In the genomic region with DNA sequence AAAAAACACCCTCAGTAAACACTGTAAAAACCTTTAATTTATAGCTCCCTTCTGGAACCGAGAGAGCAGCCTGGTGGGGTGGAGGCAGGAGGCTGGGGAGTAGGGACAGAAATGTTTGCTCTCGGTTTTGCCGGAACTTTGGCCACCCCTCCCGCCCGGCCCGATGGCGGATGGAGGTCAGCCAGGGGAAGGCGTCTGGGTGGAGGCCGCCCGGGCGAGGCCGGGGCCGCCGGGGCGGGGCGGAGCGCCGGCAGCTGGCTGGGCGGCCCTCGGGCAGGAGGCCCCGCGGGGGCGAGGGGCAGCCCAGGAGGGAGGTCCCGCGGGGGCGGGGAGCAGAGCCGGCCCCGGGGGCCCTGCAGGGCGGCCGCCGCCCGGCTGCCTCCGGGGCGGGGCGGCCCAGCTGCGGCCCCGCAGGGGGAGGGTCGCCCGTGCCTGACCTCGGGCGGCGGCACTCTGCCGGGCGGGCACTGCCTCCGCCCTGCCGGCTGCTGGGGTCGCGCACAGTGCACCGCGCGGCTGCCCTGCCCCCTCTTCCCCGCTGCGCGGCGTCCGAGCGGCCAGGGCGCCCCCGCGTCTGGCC, we compare ENCODE assay signal across 8 cellular contexts. TPM values are rescaled to one million over a fixed set of nuclear protein-coding genes. Genes with fewer than 3 reads are reported as not detected.
DNase-seq lines count a peak whose midpoint lies in the region; ATAC-seq and TF ChIP-seq lines count a peak whose summit lies in the region.

No MANE protein-coding gene starts in this region.

- peaks cover 24% of the 10 kb centered on the region for H3K4me1 ChIP-seq in CD8-positive, alpha-beta T cell (ENCODE audit: insufficient read depth, low read length)
- H3K4me1 ChIP-seq in PC-9 (replicated peaks; ENCODE audit: insufficient read depth) (peaks cover 55% of the 10 kb centered on the region), thymus (ENCODE audit: control insufficient read depth, insufficient read depth, low read length) (peaks cover 3% of the 10 kb centered on the region)

- peaks cover 49% of the 10 kb centered on the region for H3K4me1 Mint-ChIP-seq in CD8-positive, alpha-beta T cell (ENCODE audit: low read depth)

- CTCF ChIA-PET in CD8-positive, alpha-beta T cell (lab: Charles Lee) = interaction anchor here (2.0 kb wide), 1 partner anchor 57 kb away, joined by 7 read pairs; no protein-coding TSS in a partner anchor
- CTCF ChIA-PET in PC-9 (lab: Charles Lee) = interaction anchor here (0.5 to 1.1 kb wide), 7 partner anchors 12 to 552 kb away, joined by 3 to 10 read pairs (median 4); partner anchors contain the start of gene EIF5A2

- POLR2A ChIA-PET in CD8-positive, alpha-beta T cell (lab: Charles Lee) = interaction anchor here (0.5 to 3.4 kb wide), 13 partner anchors 10 to 391 kb away, joined by 3 to 14 read pairs (median 4); partner anchors contain the start of genes PRKCI and SEC62
- POLR2A ChIA-PET in PC-9 (lab: Charles Lee; ENCODE audit: unreplicated experiment) = interaction anchor here (0.5 to 2.0 kb wide), 17 partner anchors 10 to 460 kb away, joined by 3 to 38 read pairs (median 5); no protein-coding TSS in a partner anchor

- peak overlapping the region; percentile 74 for H3K4me3 Mint-ChIP-seq in CD8-positive, alpha-beta T cell

- no peaks in the 10 kb centered on the region for H3K27me3 ChIP-seq in CD8-positive, alpha-beta T cell (ENCODE audit: insufficient read depth, low read length)
- H3K27me3 ChIP-seq in PC-9 (ENCODE audit: insufficient read depth, low read depth) (no peaks in the 10 kb centered on the region), thymus (ENCODE audit: control insufficient read depth, insufficient read depth) (no peaks in the 10 kb centered on the region)

- H3K27ac ChIP-seq in CD8-positive, alpha-beta T cell (ENCODE audit: low read depth, low read length) = peak overlapping the region; percentile 59
- H3K27ac ChIP-seq in PC-9 = peak overlapping the region; percentile 84
- H3K27ac ChIP-seq in thymus (ENCODE audit: low read depth) = peak overlapping the region; percentile 93

- H3K79me2 ChIP-seq in PC-9 (ENCODE audit: low read depth) = peaks cover 40% of the 10 kb centered on the region

- intact Hi-C loops in CD8-positive, alpha-beta T cell (cut with DNase I, micrococcal nuclease) = loop anchor here (1.0 to 10.0 kb wide), 17 partner anchors 44 to 1686 kb away; partner anchors contain the start of genes PHC3 (in 2 of the 2), RPL22L1 (in 2 of the 2), SEC62 (in 2 of the 2) and ACTRT3 (in 1 of the 2)
- intact Hi-C loops in PC-9 (cut with micrococcal nuclease; ENCODE audit: unreplicated experiment) = loop anchor here (1.0 to 2.0 kb wide), 5 partner anchors 12 to 584 kb away; partner anchors contain the start of gene MYNN

- DNase-seq in CD8-positive, alpha-beta T cell = peak; percentile 28 to 75 (median 57)
- DNase-seq in PC-9 (peak; percentile 77 to 96), foreskin melanocyte (peak; percentile 55), occipital lobe (lab: John Stamatoyannopoulos, UW) (peak; percentile 31)
- peak; percentile 52 for DNase-seq in activated effector memory CD4-positive, alpha-beta T cell treated with Interleukin-2 at 50 U/mL for 16 hours

- H3F3A ChIP-seq in PC-9 (ENCODE audit: insufficient read depth, low read depth) = peaks cover 31% of the 10 kb centered on the region

- H3K4me2 ChIP-seq in PC-9 = peak overlapping the region; percentile 84

- peaks cover 27% of the 10 kb centered on the region for H3K36me3 Mint-ChIP-seq in CD8-positive, alpha-beta T cell

- no peaks in the 10 kb centered on the region for H3K27me3 Mint-ChIP-seq in CD8-positive, alpha-beta T cell (ENCODE audit: low read depth)

- peaks cover 26% of the 10 kb centered on the region; the same call in 1 of the 2 replicates for H4K20me1 ChIP-seq in PC-9 (ENCODE audit: insufficient read depth)

- H3K9me2 ChIP-seq in PC-9 (ENCODE audit: insufficient read depth) = no peaks in the 10 kb centered on the region; the same call in 1 of the 2 replicates

- no TSS peak for BruUV-seq in PC-9 (replicated peaks; lab: Mats Ljungman, UMichigan)

- peak overlapping the region; percentile 88 for H3K27ac Mint-ChIP-seq in CD8-positive, alpha-beta T cell

- peaks cover 5% of the 10 kb centered on the region for H3K9me3 Mint-ChIP-seq in CD8-positive, alpha-beta T cell

- TF ChIP-seq CTCF in CD8-positive, alpha-beta T cell (IDR thresholded peaks at IDR 0.05) = no peak
- no peak for TF ChIP-seq CTCF in PC-9 (conservative IDR thresholded peaks at IDR 0.05)

- under 1% methylated on average over 60 of the region's 60 CpGs for WGBS in thymus

- peak overlapping the region; percentile 92 for H2AFZ ChIP-seq in PC-9

- no peaks in the 10 kb centered on the region for H3K36me3 ChIP-seq in CD8-positive, alpha-beta T cell (ENCODE audit: insufficient read depth, low read length)
- H3K36me3 ChIP-seq in PC-9 (ENCODE audit: low read depth) (peaks cover 22% of the 10 kb centered on the region), thymus (ENCODE audit: control insufficient read depth, insufficient read depth) (no peaks in the 10 kb centered on the region)

- no peak for ATAC-seq in CD8-positive, alpha-beta T cell
- ATAC-seq in GM19328 (IDR thresholded peaks at IDR 0.05; ENCODE audit: unreplicated experiment) = peak; percentile 41
- ATAC-seq in HG03442 (IDR thresholded peaks at IDR 0.05; ENCODE audit: unreplicated experiment) = peak; percentile 34

- peak overlapping the region; percentile 55 for H3K4me3 ChIP-seq in CD8-positive, alpha-beta T cell (ENCODE audit: low read depth, low read length)
- H3K4me3 ChIP-seq in PC-9 = peak overlapping the region; percentile 61
- H3K4me3 ChIP-seq in thymus (ENCODE audit: low read length) = peak overlapping the region; percentile 84

- H3K9me3 ChIP-seq in CD8-positive, alpha-beta T cell (ENCODE audit: low read length) = no peaks in the 10 kb centered on the region
- H3K9me3 ChIP-seq in PC-9 (ENCODE audit: insufficient read depth, low read depth) (no peaks in the 10 kb centered on the region), thymus (ENCODE audit: control insufficient read depth) (no peaks in the 10 kb centered on the region)

RNA-seq across cellular contexts. Expression of gene SKIL, which starts 0.8 kb away (rescaled TPM):
- 100 to 1,000 TPM; 160 to 177 TPM for total RNA-seq in CD8-positive, alpha-beta T cell
- 119 and 138 TPM in 2 replicates for total RNA-seq in PC-9 (2021)
- 134 TPM for total RNA-seq in occipital lobe
- 23.0 TPM for polyA plus RNA-seq in thymus

Comparison
In these comparisons a context has a peak if more than half of its experiments do, and no peak if none do; other contexts are left out.
1. DNase-seq: peak in every context shown above with its lines; median percentile 86 in PC-9; 57 in CD8-positive, alpha-beta T cell; 55 in foreskin melanocyte; 52 in activated effector memory CD4-positive, alpha-beta T cell treated with Interleukin-2 at 50 U/mL for 16 hours; 31 in occipital lobe.